ENCODE assay signal across 1 cellular context in the genomic region with DNA sequence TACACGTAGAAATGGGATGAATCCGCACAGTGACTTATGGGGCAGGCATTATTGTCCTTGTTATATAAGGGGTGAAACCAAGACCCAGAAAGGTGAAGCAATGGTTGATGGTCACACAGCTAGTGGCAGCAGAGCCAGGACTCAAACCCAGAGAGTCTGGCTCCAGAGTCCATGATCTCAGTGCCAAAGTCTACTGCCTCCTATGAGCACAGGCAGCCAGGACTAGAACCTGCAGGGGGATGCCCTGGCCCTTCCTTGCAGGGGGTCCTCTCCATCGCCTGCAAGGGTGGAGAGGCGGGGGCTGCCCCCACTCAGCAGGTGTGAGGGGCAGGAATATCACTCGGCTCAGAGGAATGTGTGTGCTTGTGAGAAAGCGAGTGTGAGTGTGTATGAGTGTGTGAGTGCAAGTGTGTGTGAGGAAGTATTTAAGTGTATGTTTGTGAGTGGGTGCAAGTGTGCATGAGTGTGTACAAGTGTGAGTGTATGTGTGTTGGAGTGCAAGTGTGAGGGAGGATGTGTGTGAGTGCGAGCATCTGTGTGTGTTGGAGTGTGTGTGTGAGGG.
TF ChIP-seq lines count a peak whose summit lies in the region.

No MANE protein-coding gene starts in this region.

TF ChIP-seq in H1, 55 proteins besides CTCF, POLR2A, EP300 and RAD21:
- TF ChIP-seq CBX8 (IDR thresholded peaks at IDR 0.05; ENCODE audit: borderline replicate concordance, low read depth, low read length) (no peak), ASH2L (IDR thresholded peaks at IDR 0.05; ENCODE audit: low read length) (peak; percentile 83), HDAC6 (IDR thresholded peaks at IDR 0.05; ENCODE audit: low read depth, low read length) (no peak), CHD1 (IDR thresholded peaks at IDR 0.05; ENCODE audit: low read depth, low read length) (no peak), MAFK (IDR thresholded peaks at IDR 0.05; ENCODE audit: low read depth, low read length) (no peak)
TF ChIP-seq in H1: peak in this region for 1.
